14 cellular contexts compared by ENCODE assay signal in genomic region chr6:135520781-135521180, GRCh38.
"Had no signal": no experiment of that assay in that cellular context is flagged by ENCODE, and none has a peak within 500 bp of the region (broad histone marks: within the 10 kb centered on the region; RNA-seq: fewer than 3 reads in every experiment).

No MANE protein-coding gene starts in this region.

- H3K4me1 Mint-ChIP-seq: nephron progenitor cell had no signal

- H3K27me3 Mint-ChIP-seq: activated naive CD8-positive, alpha-beta T cell had no signal

- ATAC-seq: activated CD4-positive, alpha-beta T cell treated with anti-CD3 and anti-CD28 coated beads for 36 hours; gastrocnemius medialis; upper lobe of right lung had no signal

- DNase-seq: activated CD4-positive, alpha-beta T cell treated with anti-CD3 and anti-CD28 coated beads for 36 hours; activated CD4-positive, alpha-beta T cell treated with anti-CD3 and anti-CD28 coated beads, Interleukin-2, amount 50 U/mL, for 48 hours; endodermal cell; gastrocnemius medialis; head of caudate nucleus; nephron progenitor cell; nucleus accumbens; posterior cingulate gyrus; sigmoid colon; stimulated activated naive CD4-positive, alpha-beta T cell; upper lobe of right lung had no signal

- H3K4me1 ChIP-seq: gastrocnemius medialis, sigmoid colon, upper lobe of right lung had no signal

- H3K36me3 ChIP-seq: gastrocnemius medialis, sigmoid colon, upper lobe of right lung had no signal

- H3K4me3 Mint-ChIP-seq: activated CD4-positive, alpha-beta T cell treated with anti-CD3 and anti-CD28 coated beads for 36 hours; activated naive CD8-positive, alpha-beta T cell; endodermal cell; nephron progenitor cell; T-helper 2 cell treated with Interferon-gamma antibody and Interleukin-4, amounts not matched to agents 5 μg/mL and 100 μg/mL, for 36 hours had no signal

- H3K36me3 Mint-ChIP-seq: activated naive CD8-positive, alpha-beta T cell had no signal

- H3K9me3 ChIP-seq: gastrocnemius medialis, upper lobe of right lung had no signal

- H3K27me3 ChIP-seq: gastrocnemius medialis, sigmoid colon, upper lobe of right lung had no signal

- H3K27ac ChIP-seq: epithelial cell of prostate, gastrocnemius medialis, sigmoid colon, upper lobe of right lung had no signal

- H3K9me3 Mint-ChIP-seq: endodermal cell had no signal

- H3K4me3 ChIP-seq: gastrocnemius medialis, sigmoid colon, upper lobe of right lung had no signal

- H3K27ac Mint-ChIP-seq: activated CD4-positive, alpha-beta T cell treated with anti-CD3 and anti-CD28 coated beads for 36 hours; activated naive CD8-positive, alpha-beta T cell; endodermal cell; nephron progenitor cell; T-helper 2 cell treated with Interferon-gamma antibody and Interleukin-4, amounts not matched to agents 5 μg/mL and 100 μg/mL, for 36 hours had no signal
